Comparison of ENCODE assay signal across 8 cellular contexts in genomic region chr17:60525624-60526514, GRCh38.
DNase-seq lines count a peak whose midpoint lies in the region; ATAC-seq lines count a peak whose summit lies in the region.

Gene APPBP2, minus strand, starts transcription at chr17:60526242. Its CDS starts 311 bp downstream, at chr17:60525931.

- ATAC-seq in GM18873 (IDR thresholded peaks at IDR 0.05; ENCODE audit: low FRiP score, unreplicated experiment), result peak; percentile 69
- ATAC-seq in HG03135 (IDR thresholded peaks at IDR 0.05; ENCODE audit: unreplicated experiment), result peak; percentile 87

- in situ Hi-C loops in ACHN (cut with HindIII; ENCODE audit: low pct_ligation_motif_present, low pct_unique_long_range_greater_than_20kb, low sequenced_read_pairs), result no loop called here

- DNase-seq in ACHN (peak; percentile 91), NCI-H2227 (lab: John Stamatoyannopoulos, UW; ENCODE audit: unreplicated experiment) (peak; percentile 91), iris pigment epithelial cell (ENCODE audit: low read depth) (peak; percentile 87)
- peak; percentile 49 for DNase-seq in activated CD4-positive, CD25-positive, alpha-beta regulatory T cell treated with anti-CD3 and anti-CD28 coated beads, Interleukin-2, amount 50 U/mL, for 16 hours (ENCODE audit: low read depth, low spot score)
- peak; percentile 76 for DNase-seq in central memory CD4-positive, alpha-beta T cell
- peak; percentile 66 for DNase-seq in stimulated activated CD4-positive, alpha-beta T cell treated with anti-CD3 and anti-CD28 coated beads, Interleukin-12 subunit alpha, Interleukin-12 subunit beta, amount 100 ng/mL, for 4 hours

Comparison
In these comparisons a context has a peak if more than half of its experiments do, and no peak if none do; other contexts are left out.
1. Peak in every context shown above with its lines: DNase-seq and ATAC-seq.